In genomic region chr3:76859596-76859995, GRCh38 we compare ENCODE assay signal across 18 cellular contexts.
A peak's percentile ranks its signal among the peaks of the same experiment; 100 is the strongest.
DNase-seq lines count a peak whose midpoint lies in the region; ATAC-seq, FAIRE-seq and TF ChIP-seq lines count a peak whose summit lies in the region.
"Had no signal": no experiment of that assay in that cellular context is flagged by ENCODE, and none has a peak within 500 bp of the region (broad histone marks: within the 10 kb centered on the region; RNA-seq: fewer than 3 reads in every experiment).

No MANE protein-coding gene starts in this region.

- H3K36me3 ChIP-seq in bronchial epithelial cell (ENCODE audit: control insufficient read depth, insufficient read depth, low read length) (no peaks in the 10 kb centered on the region), adrenal gland (replicated peaks in 1 of 2) (no peaks in the 10 kb centered on the region)
- H3K36me3 ChIP-seq: vagina had no signal

- in situ Hi-C loops in Caki2 (cut with HindIII; ENCODE audit: low pct_unique_long_range_greater_than_20kb, low sequenced_read_pairs), result no loop called here

- H3K9me3 ChIP-seq in adrenal gland (replicated peaks in 1 of 3), result no peaks in the 10 kb centered on the region
- H3K9me3 ChIP-seq: vagina had no signal

- H3K4me3 ChIP-seq in bronchial epithelial cell (ENCODE audit: low read depth, low read length) (no peak overlapping the region), adrenal gland (no peak overlapping the region)
- H3K4me3 ChIP-seq: GM23248, vagina had no signal

- H3K4me1 ChIP-seq in adrenal gland (replicated peaks in 1 of 2), result no peaks in the 10 kb centered on the region
- H3K4me1 ChIP-seq: vagina had no signal

- no peak for TF ChIP-seq POLR2A in adrenal gland (IDR thresholded peaks at IDR 0.05)
- no peak for TF ChIP-seq POLR2A in erythroblast (IDR thresholded peaks at IDR 0.05; ENCODE audit: low read length)

- TF ChIP-seq CTCF in bronchial epithelial cell (IDR thresholded peaks at IDR 0.05; ENCODE audit: insufficient read depth, low read length, severe bottlenecking), result no peak
- TF ChIP-seq CTCF in adrenal gland (IDR thresholded peaks at IDR 0.05), result no peak

- intact Hi-C loops in adrenal gland (cut with DNase I) (no loop called here), posterior vena cava (cut with DNase I) (no loop called here)

- no peak overlapping the region for H3K27ac ChIP-seq in adrenal gland
- H3K27ac ChIP-seq: GM23248, vagina had no signal

- 59 to 76% (median 69%) methylated on average over 3 of the region's 3 CpGs for WGBS in adrenal gland, 4 donors

- H3K27me3 ChIP-seq in bronchial epithelial cell (ENCODE audit: control insufficient read depth, insufficient read depth, low read length), result no peaks in the 10 kb centered on the region
- H3K27me3 ChIP-seq in adrenal gland, result no peaks in the 10 kb centered on the region
- H3K27me3 ChIP-seq: vagina had no signal

- FAIRE-seq in bronchial epithelial cell (lab: Jason Lieb, UNC), result no peak
- FAIRE-seq: colon, HepG2 had no signal

- peak; percentile 3 for DNase-seq in Caki2 (ENCODE audit: low read depth)
- peak; percentile 18 for DNase-seq in MV-4-11 (lab: John Stamatoyannopoulos, UW)
- DNase-seq in bronchial epithelial cell (ENCODE audit: low read depth), result peak; percentile 7
- DNase-seq in adrenal gland, result no peak
- DNase-seq in posterior vena cava (ENCODE audit: low spot score), result no peak
- DNase-seq in erythroblast (lab: John Stamatoyannopoulos, UW), result no peak
- no peak for DNase-seq in amniotic stem cell (lab: John Stamatoyannopoulos, UW)
- DNase-seq: activated CD4-positive, alpha-beta T cell treated with anti-CD3 and anti-CD28 coated beads for 36 hours; GM23248; head of caudate nucleus; NCI-H1048; NCI-H226; retina; SIG-M5 had no signal

- ATAC-seq in GM21786 (IDR thresholded peaks at IDR 0.05; ENCODE audit: unreplicated experiment), result peak; percentile 54
- ATAC-seq: activated CD4-positive, alpha-beta T cell treated with anti-CD3 and anti-CD28 coated beads for 36 hours; HepG2 had no signal

Comparison
In these comparisons a context has a peak if more than half of its experiments do, and no peak if none do; other contexts are left out.
1. DNase-seq: peak in Caki2 (single experiment), MV-4-11 (single experiment) and bronchial epithelial cell (single experiment); none in adrenal gland (0 of 7), posterior vena cava (single experiment), erythroblast (0 of 2) and amniotic stem cell (single experiment).